ENCODE assay signal across 24 cellular contexts in the genomic region with DNA sequence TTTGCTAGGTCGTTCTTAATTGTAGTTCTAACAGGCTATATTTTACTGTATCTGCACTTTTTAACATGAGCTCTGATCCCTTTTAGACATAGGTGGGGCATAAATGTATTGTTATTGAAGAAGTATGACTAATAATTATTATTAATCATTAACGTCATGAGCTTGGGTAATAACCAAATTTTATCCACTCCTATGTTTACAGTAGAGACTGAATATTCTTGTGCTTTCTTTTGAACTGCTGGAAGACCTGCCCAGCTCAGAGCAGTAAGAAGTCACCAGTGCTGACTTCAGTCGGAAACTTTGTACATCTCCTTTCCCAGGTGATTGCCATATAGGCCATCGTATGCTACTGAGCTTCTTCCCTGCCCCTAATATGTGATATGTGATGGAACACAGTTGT. TPM values are rescaled to one million over a fixed set of nuclear protein-coding genes. Genes with fewer than 3 reads are reported as not detected.
DNase-seq lines count a peak whose midpoint lies in the region; ATAC-seq, FAIRE-seq and TF ChIP-seq lines count a peak whose summit lies in the region.
"Had no signal": no experiment of that assay in that cellular context is flagged by ENCODE, and none has a peak within 500 bp of the region (broad histone marks: within the 10 kb centered on the region; RNA-seq: fewer than 3 reads in every experiment).

No MANE protein-coding gene starts in this region.

- FAIRE-seq in A549 (lab: Jason Lieb, UNC) (no peak), bronchial epithelial cell (lab: Jason Lieb, UNC) (no peak), small intestine (lab: Jason Lieb, UNC) (no peak)
- FAIRE-seq: GM12878, GM19239, H54 had no signal

- TF ChIP-seq RAD21 in A549 (conservative IDR thresholded peaks at IDR 0.05 in 1 of 2, IDR thresholded peaks at IDR 0.05 in 1 of 2): no peak

- no peak for TF ChIP-seq POLR2A in A549 (IDR thresholded peaks at IDR 0.05; ENCODE audit: low read length)

- DNase-seq in A549 (ENCODE audit: low read depth in 1 of 2, low spot score in 1 of 2) (peak in 1 of 2 experiments; percentile 20), bronchial epithelial cell (ENCODE audit: low read depth) (peak; percentile 71), small intestine (peak; percentile 71), DMS79 (lab: John Stamatoyannopoulos, UW) (no peak)
- DNase-seq in activated CD4-positive, alpha-beta T cell treated with anti-CD3 and anti-CD28 coated beads, Interleukin-2, amount 50 U/mL, for 4 hours: no peak
- no peak for DNase-seq in activated effector memory CD4-positive, alpha-beta T cell treated with anti-CD3 and anti-CD28 coated beads, Interleukin-2, amount 50 U/mL, for 16 hours
- DNase-seq: Caco-2; CD4-positive, CD25-positive, alpha-beta regulatory T cell; CD8-positive, alpha-beta T cell; DMS153; EL; GDM1; GOT3; HFFc6 had no signal

- H3K27me3 ChIP-seq in bronchial epithelial cell (ENCODE audit: control insufficient read depth, insufficient read depth, low read length) (peaks cover 2% of the 10 kb centered on the region), small intestine (ENCODE audit: control insufficient read depth in 2 of 2, insufficient read depth in 2 of 2, low read length in 2 of 2) (peaks cover 0 to 5% of the 10 kb centered on the region in 2 donors)
- H3K27me3 ChIP-seq: BLaER1 had no signal

- H3K9me3 ChIP-seq in A549: no peaks in the 10 kb centered on the region
- H3K9me3 ChIP-seq in small intestine (ENCODE audit: control insufficient read depth, low read depth): no peaks in the 10 kb centered on the region
- H3K9me3 ChIP-seq: BLaER1, Caco-2, HAP-1 had no signal

- H3K36me3 ChIP-seq in bronchial epithelial cell (ENCODE audit: control insufficient read depth, insufficient read depth, low read length) (no peaks in the 10 kb centered on the region), small intestine (ENCODE audit: control insufficient read depth in 2 of 2, insufficient read depth in 2 of 2, low read length in 2 of 2) (no peaks in the 10 kb centered on the region)
- H3K36me3 ChIP-seq: BLaER1, HAP-1 had no signal

- CTCF ChIA-PET in A549 (lab: Yijun Ruan, JAX): interaction anchor here (1.4 to 4.8 kb wide), 5 partner anchors 15 to 171 kb away, joined by 4 to 32 read pairs (median 10); a partner anchor contains a TSS

- H3K27ac ChIP-seq in A549 (peak overlapping the region in 1 of 2 experiments; percentile 44; a peak in 3 of 6 replicates), small intestine (ENCODE audit: low read depth in 1 of 2, low read length in 1 of 2) (no peak overlapping the region)
- H3K27ac ChIP-seq: BLaER1, C4-2B had no signal

- ATAC-seq in A549 (peak; percentile 38 to 60; a peak in 4 of 6 replicates), esophagus mucosa (peak; percentile 82)
- ATAC-seq: CD8-positive, alpha-beta T cell; GM12878 had no signal

- 17% methylated on average over 4 of the region's 4 CpGs for WGBS in A549 (ENCODE audit: missing lambda C conversion rate)
- WGBS in small intestine, 3 donors: 13 to 48% (median 32%) methylated on average over 4 of the region's 4 CpGs

- H3K4me1 ChIP-seq in A549: peaks cover 26% of the 10 kb centered on the region
- H3K4me1 ChIP-seq in small intestine (ENCODE audit: control insufficient read depth in 2 of 2, insufficient read depth in 1 of 2, low read depth in 1 of 2, low read length in 1 of 2): no peaks in the 10 kb centered on the region
- H3K4me1 ChIP-seq: BLaER1, HAP-1 had no signal

- H3K4me2 ChIP-seq in A549: peak overlapping the region; percentile 38
- H3K4me2 ChIP-seq: BLaER1 had no signal

- TF ChIP-seq CTCF in A549 (IDR thresholded peaks at IDR 0.05) (no peak), bronchial epithelial cell (IDR thresholded peaks at IDR 0.05; ENCODE audit: insufficient read depth, low read length, severe bottlenecking) (no peak)

- no peak for TF ChIP-seq EP300 in A549 (IDR thresholded peaks at IDR 0.05)

- H3K4me3 ChIP-seq in A549: no peak overlapping the region
- no peak overlapping the region for H3K4me3 ChIP-seq in bronchial epithelial cell (ENCODE audit: low read depth, low read length)
- no peak overlapping the region for H3K4me3 ChIP-seq in small intestine (ENCODE audit: low read depth in 1 of 2, low read length in 2 of 2)
- H3K4me3 ChIP-seq: BLaER1, GM12878, HAP-1 had no signal

- POLR2A ChIA-PET in A549 (lab: Yijun Ruan, JAX): interaction anchor here (1.5 kb wide), 1 partner anchor 35 kb away, joined by 3 read pairs; no protein-coding TSS in a partner anchor

TF ChIP-seq in A549, 52 proteins besides CTCF, POLR2A, EP300 and RAD21:
- TF ChIP-seq MYC (IDR thresholded peaks at IDR 0.05; ENCODE audit: borderline replicate concordance, low read length): no peak
- 0 out of 2 replicates have a peak, but pooled peaks have one; percentile 14 for TF ChIP-seq JUNB (IDR thresholded peaks at IDR 0.05)
- TF ChIP-seq MAFK (IDR thresholded peaks at IDR 0.05; ENCODE audit: partially characterized antibody): peak; percentile 34

RNA-seq across cellular contexts. Expression of a gene that starts 18.7 kb away (rescaled TPM):
- 0.06 and 0.26 TPM in 2 replicates for polyA plus RNA-seq in A549 (2011; rRNA removed)
- 0.01 TPM in 1 of 2 replicates, not detected in the other for polyA plus RNA-seq in A549 (2012; cell fraction: cytosol; rRNA removed)
- 0.04 TPM in 1 of 2 replicates, not detected in the other for polyA plus RNA-seq in A549 (2012; cell fraction: nucleus; rRNA removed)
- polyA plus RNA-seq in A549 (2017; fragmentation: RNase III; extraction: RNeasy Plus Mini Kit Qiagen cat#74134 plus additional on column Dnase treatment): 0.08 to 0.11 TPM (median 0.10 TPM) in 3 replicates
- polyA minus RNA-seq in A549 (2011; rRNA and poly(A)+ RNA removed): 0.24 TPM in 1 of 2 replicates, not detected in the other
- under 0.01 TPM in 1 of 2 replicates, not detected in the other for total RNA-seq in bronchial epithelial cell
- total RNA-seq in esophagus mucosa: not detected
- under 1 TPM in 2 of 3 donors, not detected in 1; 0.10 to 0.27 TPM for polyA plus RNA-seq in small intestine
- total RNA-seq: A172; B cell; Caco-2; CD4-positive, CD25-positive, alpha-beta regulatory T cell; HFFc6 had no signal
- polyA plus RNA-seq: AG04450; CD4-positive, CD25-positive, alpha-beta regulatory T cell had no signal

RNA-seq across cellular contexts. Expression of a gene that starts 24.8 kb away (rescaled TPM):
- polyA plus RNA-seq in A549 (2011; rRNA removed) (56.9 and 91.0 TPM in 2 replicates), A549 (2017; fragmentation: RNase III; extraction: RNeasy Plus Mini Kit Qiagen cat#74134 plus additional on column Dnase treatment) (87.6 to 90.9 TPM (median 88.5 TPM) in 3 replicates), small intestine (10 to 100 TPM; 33.3 to 47.6 (median 33.3) TPM)
- polyA plus RNA-seq in A549 (2012; cell fraction: cytosol; rRNA removed): 24.2 and 26.6 TPM in 2 replicates
- polyA plus RNA-seq in A549 (2012; cell fraction: nucleus; rRNA removed): 7.9 and 8.7 TPM in 2 replicates
- polyA minus RNA-seq in A549 (2011; rRNA and poly(A)+ RNA removed): 10.3 and 10.7 TPM in 2 replicates
- total RNA-seq in bronchial epithelial cell (107 and 131 TPM in 2 replicates), esophagus mucosa (57.9 TPM)

RNA-seq across cellular contexts. Expression of a gene that starts 35.7 kb away (rescaled TPM):
- 329 and 348 TPM in 2 replicates for polyA plus RNA-seq in A549 (2011; rRNA removed)
- 66.6 and 81.4 TPM in 2 replicates for polyA plus RNA-seq in A549 (2012; cell fraction: cytosol; rRNA removed)
- polyA plus RNA-seq in A549 (2012; cell fraction: nucleus; rRNA removed): 73.4 and 80.0 TPM in 2 replicates
- polyA plus RNA-seq in A549 (2017; fragmentation: RNase III; extraction: RNeasy Plus Mini Kit Qiagen cat#74134 plus additional on column Dnase treatment): 157 to 496 TPM (median 416 TPM) in 3 replicates
- 331 and 353 TPM in 2 replicates for polyA minus RNA-seq in A549 (2011; rRNA and poly(A)+ RNA removed)
- 199 and 298 TPM in 2 replicates for total RNA-seq in bronchial epithelial cell
- 297 TPM for total RNA-seq in esophagus mucosa
- polyA plus RNA-seq in small intestine: 100 to 1,000 TPM in 1 of 3 donors, 10 to 100 TPM in 2; 14.8 to 144 (median 20.5) TPM

RNA-seq across cellular contexts. Expression of a gene that starts 43.9 kb away (rescaled TPM):
- polyA plus RNA-seq in A549 (2011; rRNA removed) (30.2 and 33.6 TPM in 2 replicates), A549 (2017; fragmentation: RNase III; extraction: RNeasy Plus Mini Kit Qiagen cat#74134 plus additional on column Dnase treatment) (24.7 to 25.6 TPM (median 24.7 TPM) in 3 replicates), small intestine (10 to 100 TPM; 10.5 to 21.9 (median 15.7) TPM)
- polyA plus RNA-seq in A549 (2012; cell fraction: cytosol; rRNA removed): 8.6 and 9.1 TPM in 2 replicates
- polyA plus RNA-seq in A549 (2012; cell fraction: nucleus; rRNA removed): 9.7 and 18.8 TPM in 2 replicates
- polyA minus RNA-seq in A549 (2011; rRNA and poly(A)+ RNA removed): 20.2 and 20.9 TPM in 2 replicates
- total RNA-seq in bronchial epithelial cell (22.8 and 25.0 TPM in 2 replicates), esophagus mucosa (16.5 TPM)

Comparison
In these comparisons a context has a peak if more than half of its experiments do, and no peak if none do; other contexts are left out.
1. DNase-seq: peak in bronchial epithelial cell (single experiment) and small intestine (single experiment); none in activated CD4-positive, alpha-beta T cell treated with anti-CD3 and anti-CD28 coated beads, Interleukin-2, amount 50 U/mL, for 4 hours (0 of 2), activated effector memory CD4-positive, alpha-beta T cell treated with anti-CD3 and anti-CD28 coated beads, Interleukin-2, amount 50 U/mL, for 16 hours (single experiment) and DMS79 (single experiment).